ENCODE assay signal across 16 cellular contexts in genomic region chr18:59150236-59150635, GRCh38. TPM values are rescaled to one million over a fixed set of nuclear protein-coding genes. Genes with fewer than 3 reads are reported as not detected.
DNase-seq lines count a peak whose midpoint lies in the region; ATAC-seq and TF ChIP-seq lines count a peak whose summit lies in the region.
"Had no signal": no experiment of that assay in that cellular context is flagged by ENCODE, and none has a peak within 500 bp of the region (broad histone marks: within the 10 kb centered on the region; RNA-seq: fewer than 3 reads in every experiment).

No MANE protein-coding gene starts in this region.

- CTCF ChIA-PET in activated CD8-positive, alpha-beta T cell treated with anti-CD3 and anti-CD28 coated beads, Interleukin-2, amount 10 ng/mL, durations not matched to agents 7 days and 5 days (lab: Charles Lee) = interaction anchor here (1.4 kb wide), 1 partner anchor 9 kb away, joined by 4 read pairs; no protein-coding TSS in a partner anchor
- CTCF ChIA-PET in activated CD8-positive, alpha-beta T cell treated with anti-CD3 and anti-CD28 coated beads for 36 hours (lab: Charles Lee) = interaction anchor here (0.6 to 2.0 kb wide), 2 partner anchors 65 to 81 kb away, joined by 3 to 9 read pairs; no protein-coding TSS in a partner anchor

- TF ChIP-seq EP300 in stomach (IDR thresholded peaks at IDR 0.05) = no peak

- POLR2A ChIA-PET in activated CD8-positive, alpha-beta T cell treated with anti-CD3 and anti-CD28 coated beads, Interleukin-2, amount 10 ng/mL, durations not matched to agents 7 days and 5 days (lab: Charles Lee) = no interaction called here
- POLR2A ChIA-PET in activated CD8-positive, alpha-beta T cell treated with anti-CD3 and anti-CD28 coated beads for 36 hours (lab: Charles Lee) = interaction anchor here (2.0 kb wide), 1 partner anchor 10 kb away, joined by 8 read pairs; the partner anchor contains the start of gene SEC11C

- WGBS in H9 (ENCODE audit: extremely low coverage, insufficient read length, low lambda C conversion rate) = no CpG with 5 or more reads among the region's 11 CpGs
- WGBS in mesendoderm (ENCODE audit: extremely low coverage, insufficient coverage, low lambda C conversion rate) = no CpG with 5 or more reads among the region's 11 CpGs
- 87 to 96% (median 91%) methylated on average over 11 of the region's 11 CpGs for WGBS in stomach, 5 donors

- H3K27me3 ChIP-seq in H9 (ENCODE audit: insufficient read depth, low read length) (no peaks in the 10 kb centered on the region), mesendoderm (ENCODE audit: insufficient read depth, low read length, poor library complexity) (no peaks in the 10 kb centered on the region), stomach (no peaks in the 10 kb centered on the region)

- intact Hi-C loops in activated CD8-positive, alpha-beta T cell treated with anti-CD3 and anti-CD28 coated beads for 36 hours (cut with micrococcal nuclease) = no loop called here
- intact Hi-C loops in stomach (cut with DNase I; ENCODE audit: low total_unique reads) = no loop called here

- no peak for TF ChIP-seq POLR2A in stomach (IDR thresholded peaks at IDR 0.05)

- ATAC-seq in activated CD8-positive, alpha-beta T cell treated with anti-CD3 and anti-CD28 coated beads, Interleukin-2, amount 10 ng/mL, durations not matched to agents 7 days and 5 days = peak; percentile 39
- no peak for ATAC-seq in activated CD8-positive, alpha-beta T cell treated with anti-CD3 and anti-CD28 coated beads for 36 hours
- ATAC-seq: Panc1 had no signal

- H3K4me1 ChIP-seq in H9 (ENCODE audit: insufficient read depth, low read length) (no peaks in the 10 kb centered on the region; the same call in 1 of the 2 replicates), mesendoderm (ENCODE audit: control insufficient read depth, low read depth, low read length) (no peaks in the 10 kb centered on the region), stomach (peaks cover 0 to 20% (median 4%) of the 10 kb centered on the region in 4 donors)

- H3K4me2 ChIP-seq in H9 (ENCODE audit: insufficient read depth, insufficient read length, low read length) (no peak overlapping the region), mesendoderm (ENCODE audit: low read length) (no peak overlapping the region)

- DNase-seq in activated CD8-positive, alpha-beta T cell treated with anti-CD3 and anti-CD28 coated beads, Interleukin-2, amount 10 ng/mL, durations not matched to agents 7 days and 5 days = no peak
- no peak for DNase-seq in activated CD8-positive, alpha-beta T cell treated with anti-CD3 and anti-CD28 coated beads for 36 hours
- peak; percentile 38 for DNase-seq in H9
- peak; percentile 55 for DNase-seq in SK-MEL-5 (ENCODE audit: low read depth, low spot score)
- peak; percentile 21 for DNase-seq in mesendoderm
- no peak for DNase-seq in UCSD-AML1 (lab: John Stamatoyannopoulos, UW; ENCODE audit: unreplicated experiment)
- no peak for DNase-seq in stomach
- DNase-seq in hypothalamus (lab: John Stamatoyannopoulos, UW) = no peak
- DNase-seq: DMS79, GDM1, Kasumi-1, NCI-H1417 treated with DMSO at 0.1 percent for 48 hours, NCI-H2081 treated with DMSO at 0.1 percent for 48 hours, NCI-H345, Right ventricle myocardium superior had no signal

- H3K79me2 ChIP-seq in H9 (ENCODE audit: insufficient read depth, low read length) (peaks cover 2% of the 10 kb centered on the region; the same call in 1 of the 2 replicates), mesendoderm (ENCODE audit: control insufficient read depth, insufficient read depth, low read length) (no peaks in the 10 kb centered on the region)

- H3K18ac ChIP-seq in H9 (ENCODE audit: insufficient read length, low read depth, low read length) = no peak overlapping the region
- no peak overlapping the region for H3K18ac ChIP-seq in mesendoderm (ENCODE audit: low read length)

- no peak overlapping the region for H4K91ac ChIP-seq in H9 (ENCODE audit: insufficient read length, low read depth, low read length)

- TF ChIP-seq CTCF in activated CD8-positive, alpha-beta T cell treated with anti-CD3 and anti-CD28 coated beads for 36 hours (IDR thresholded peaks at IDR 0.05) = no peak
- TF ChIP-seq CTCF in H9 (conservative IDR thresholded peaks at IDR 0.05) = peak; percentile 45; the same call in 2 of the 3 replicates
- TF ChIP-seq CTCF in stomach (IDR thresholded peaks at IDR 0.05) = no peak

- no peak overlapping the region for H3K56ac ChIP-seq in H9 (ENCODE audit: insufficient read length, low read depth, low read length)
- H3K56ac ChIP-seq in mesendoderm (ENCODE audit: low read length) = no peak overlapping the region

- no peak overlapping the region for H3K14ac ChIP-seq in H9 (ENCODE audit: insufficient read depth, low read length)

- H3K27ac ChIP-seq in H9 (ENCODE audit: insufficient read length, low read depth, low read length) = no peak overlapping the region
- H3K27ac ChIP-seq in mesendoderm (ENCODE audit: low read depth, low read length) = no peak overlapping the region
- no peak overlapping the region for H3K27ac ChIP-seq in stomach

- H3K9me3 Mint-ChIP-seq in activated CD8-positive, alpha-beta T cell treated with anti-CD3 and anti-CD28 coated beads, Interleukin-2, amount 10 ng/mL, durations not matched to agents 7 days and 5 days (ENCODE audit: insufficient read depth) = no peaks in the 10 kb centered on the region
- H3K9me3 Mint-ChIP-seq in activated CD8-positive, alpha-beta T cell treated with anti-CD3 and anti-CD28 coated beads for 36 hours = no peaks in the 10 kb centered on the region
- H3K9me3 Mint-ChIP-seq in H9 = no peaks in the 10 kb centered on the region

- no peaks in the 10 kb centered on the region for H4K20me1 ChIP-seq in H9 (ENCODE audit: control insufficient read depth, insufficient read depth, insufficient read length)

- H3T11ph ChIP-seq in H9 (ENCODE audit: low read length) = no peak overlapping the region

- no peaks in the 10 kb centered on the region for H3K27me3 Mint-ChIP-seq in activated CD8-positive, alpha-beta T cell treated with anti-CD3 and anti-CD28 coated beads, Interleukin-2, amount 10 ng/mL, durations not matched to agents 7 days and 5 days (ENCODE audit: low read depth)
- no peaks in the 10 kb centered on the region for H3K27me3 Mint-ChIP-seq in activated CD8-positive, alpha-beta T cell treated with anti-CD3 and anti-CD28 coated beads for 36 hours
- H3K27me3 Mint-ChIP-seq in H9 (ENCODE audit: low read depth) = no peaks in the 10 kb centered on the region

- H4K5ac ChIP-seq in H9 (ENCODE audit: insufficient read length, low read depth, low read length) (no peak overlapping the region), mesendoderm (ENCODE audit: low read length) (no peak overlapping the region)

- H2BK5ac ChIP-seq in H9 (ENCODE audit: insufficient read length, low read length) (no peak overlapping the region), mesendoderm (ENCODE audit: low read length) (no peak overlapping the region)

- no peaks in the 10 kb centered on the region for H3K79me1 ChIP-seq in H9 (ENCODE audit: insufficient read depth, low read depth, low read length, poor library complexity, severe bottlenecking)
- H3K79me1 ChIP-seq in mesendoderm (ENCODE audit: low read length) = peaks cover 2% of the 10 kb centered on the region

- H3K23ac ChIP-seq in H9 (ENCODE audit: insufficient read length, low read depth, low read length) (no peak overlapping the region), mesendoderm (ENCODE audit: low read length) (no peak overlapping the region)

- no peak overlapping the region for H3K4me3 Mint-ChIP-seq in activated CD8-positive, alpha-beta T cell treated with anti-CD3 and anti-CD28 coated beads, Interleukin-2, amount 10 ng/mL, durations not matched to agents 7 days and 5 days
- H3K4me3 Mint-ChIP-seq in activated CD8-positive, alpha-beta T cell treated with anti-CD3 and anti-CD28 coated beads for 36 hours = no peak overlapping the region
- no peak overlapping the region for H3K4me3 Mint-ChIP-seq in H9

- H2BK120ac ChIP-seq in H9 (ENCODE audit: low read depth, low read length, poor library complexity, severe bottlenecking) (no peak overlapping the region), mesendoderm (ENCODE audit: low read depth, low read length) (no peak overlapping the region)

- H2AFZ ChIP-seq in H9 (ENCODE audit: low read length) = no peak overlapping the region

- H2AK5ac ChIP-seq in H9 (ENCODE audit: insufficient read length, low read length) (no peak overlapping the region), mesendoderm (ENCODE audit: low read length) (no peak overlapping the region)

- H3K4me3 ChIP-seq in mesendoderm (ENCODE audit: low read length) = no peak overlapping the region
- no peak overlapping the region for H3K4me3 ChIP-seq in stomach

- H3K4ac ChIP-seq in H9 (ENCODE audit: low read depth, low read length) = no peak overlapping the region
- H3K4ac ChIP-seq in mesendoderm (ENCODE audit: low read depth, low read length) = no peak overlapping the region

- in situ Hi-C loops in SK-MEL-5 (cut with HindIII; ENCODE audit: low pct_unique_long_range_greater_than_20kb, low sequenced_read_pairs) = no loop called here

- no peaks in the 10 kb centered on the region for H3K36me3 ChIP-seq in mesendoderm (ENCODE audit: control insufficient read depth, insufficient read depth, low read length)
- H3K36me3 ChIP-seq in stomach = peaks cover 3 to 60% (median 53%) of the 10 kb centered on the region in 4 donors

- H3K23me2 ChIP-seq in H9 (ENCODE audit: insufficient read length, low read depth, low read length, poor library complexity, severe bottlenecking) = peaks cover 2% of the 10 kb centered on the region

- H2BK12ac ChIP-seq in H9 (ENCODE audit: insufficient read length, low read depth, low read length) = no peak overlapping the region

- no peak overlapping the region for H2BK15ac ChIP-seq in H9 (ENCODE audit: low read depth, low read length)
- no peak overlapping the region for H2BK15ac ChIP-seq in mesendoderm (replicated peaks; ENCODE audit: low read depth)

- no peak overlapping the region for H2BK20ac ChIP-seq in H9 (ENCODE audit: low read depth, low read length, poor library complexity, severe bottlenecking)

- H3K36me3 Mint-ChIP-seq in activated CD8-positive, alpha-beta T cell treated with anti-CD3 and anti-CD28 coated beads, Interleukin-2, amount 10 ng/mL, durations not matched to agents 7 days and 5 days (ENCODE audit: low read depth) = peaks cover 17% of the 10 kb centered on the region
- H3K36me3 Mint-ChIP-seq in activated CD8-positive, alpha-beta T cell treated with anti-CD3 and anti-CD28 coated beads for 36 hours (ENCODE audit: low read depth) = peaks cover 12% of the 10 kb centered on the region
- peaks cover 0 to 15% (median 11%) of the 10 kb centered on the region in 3 experiments; a peak in 4 of 7 replicates for H3K36me3 Mint-ChIP-seq in H9 (ENCODE audit: insufficient read depth in 1 of 3, low read depth in 3 of 3)

- no peak overlapping the region for H3K27ac Mint-ChIP-seq in activated CD8-positive, alpha-beta T cell treated with anti-CD3 and anti-CD28 coated beads, Interleukin-2, amount 10 ng/mL, durations not matched to agents 7 days and 5 days
- no peak overlapping the region for H3K27ac Mint-ChIP-seq in activated CD8-positive, alpha-beta T cell treated with anti-CD3 and anti-CD28 coated beads for 36 hours
- no peak overlapping the region for H3K27ac Mint-ChIP-seq in H9

- no peaks in the 10 kb centered on the region for H3K9me3 ChIP-seq in H9 (ENCODE audit: control insufficient read depth, low read depth, low read length)
- no peaks in the 10 kb centered on the region for H3K9me3 ChIP-seq in stomach

- H3K4me1 Mint-ChIP-seq in activated CD8-positive, alpha-beta T cell treated with anti-CD3 and anti-CD28 coated beads, Interleukin-2, amount 10 ng/mL, durations not matched to agents 7 days and 5 days (ENCODE audit: low read depth) = peaks cover 25% of the 10 kb centered on the region
- H3K4me1 Mint-ChIP-seq in activated CD8-positive, alpha-beta T cell treated with anti-CD3 and anti-CD28 coated beads for 36 hours (ENCODE audit: low read depth) = peaks cover 33% of the 10 kb centered on the region
- no peaks in the 10 kb centered on the region; a peak in 1 of 4 replicates for H3K4me1 Mint-ChIP-seq in H9

- H3K9ac ChIP-seq in H9 (ENCODE audit: extremely low read depth, insufficient read length, low read length) (no peak overlapping the region), mesendoderm (ENCODE audit: low read length) (no peak overlapping the region)

- H4K8ac ChIP-seq in H9 (replicated peaks; ENCODE audit: insufficient read length, low read depth, low read length) (no peak overlapping the region), mesendoderm (ENCODE audit: low read depth, low read length) (no peak overlapping the region)

RNA-seq across cellular contexts. Expression of gene SEC11C, which starts 10.6 kb away (rescaled TPM):
- total RNA-seq in activated CD8-positive, alpha-beta T cell treated with anti-CD3 and anti-CD28 coated beads, Interleukin-2, amount 10 ng/mL, durations not matched to agents 7 days and 5 days = 10 to 100 TPM; 49.0 to 52.5 TPM
- total RNA-seq in activated CD8-positive, alpha-beta T cell treated with anti-CD3 and anti-CD28 coated beads for 36 hours = 10 to 100 TPM; 45.7 to 48.8 TPM
- total RNA-seq in H9 (2021) (35.5 and 38.0 TPM in 2 replicates), stomach (10 to 100 TPM in 4 of 5 donors, 1 to 10 TPM in 1; 3.1 to 53.6 (median 41.7) TPM)
- total RNA-seq in SK-MEL-5 (2014; rRNA removed; shearing (Covaris generic)) = 163 and 167 TPM in 2 replicates
- polyA plus RNA-seq in SK-MEL-5 (2015; cell fraction: cytosol; rRNA removed) = 145 and 174 TPM in 2 replicates
- 17.7 and 37.0 TPM in 2 replicates for polyA plus RNA-seq in SK-MEL-5 (2015; cell fraction: nucleus; rRNA removed)
- polyA plus RNA-seq in mesendoderm (2013, experiment 1 of 2) = 87.8 TPM
- 85.7 TPM for polyA plus RNA-seq in mesendoderm (2013, experiment 2 of 2)
- 10 to 100 TPM; 52.0 to 83.2 (median 62.4) TPM for polyA plus RNA-seq in stomach

Comparison
In these comparisons a context has a peak if more than half of its experiments do, and no peak if none do; other contexts are left out.
1. DNase-seq: peak in H9 (single experiment), SK-MEL-5 (single experiment) and mesendoderm (single experiment); none in activated CD8-positive, alpha-beta T cell treated with anti-CD3 and anti-CD28 coated beads, Interleukin-2, amount 10 ng/mL, durations not matched to agents 7 days and 5 days (single experiment), activated CD8-positive, alpha-beta T cell treated with anti-CD3 and anti-CD28 coated beads for 36 hours (single experiment), UCSD-AML1 (single experiment), stomach (single experiment) and hypothalamus (0 of 51).